9 cellular contexts compared by ENCODE assay signal in the genomic region with DNA sequence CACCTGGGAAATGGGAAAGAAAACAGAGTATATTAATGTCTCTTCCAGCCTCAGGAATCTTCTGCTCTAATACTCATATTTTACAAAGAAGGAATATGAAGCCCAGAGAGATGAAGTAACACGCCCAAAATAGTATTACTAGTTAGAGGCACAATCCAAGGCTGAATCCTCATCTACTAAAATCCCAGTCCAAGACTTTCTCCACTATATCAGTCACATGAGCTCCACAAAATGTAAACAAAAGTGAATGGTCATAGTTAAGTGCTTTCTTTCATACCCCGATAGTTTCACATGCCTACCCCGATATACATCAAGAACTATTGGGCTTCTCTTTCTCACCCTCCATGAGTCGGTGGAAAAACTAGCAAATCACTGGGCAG. TPM values are rescaled to one million over a fixed set of nuclear protein-coding genes. Genes with fewer than 3 reads are reported as not detected.
A peak's percentile ranks its signal among the peaks of the same experiment; 100 is the strongest.
DNase-seq lines count a peak whose midpoint lies in the region; ATAC-seq, FAIRE-seq and TF ChIP-seq lines count a peak whose summit lies in the region.
"Had no signal": no experiment of that assay in that cellular context is flagged by ENCODE, and none has a peak within 500 bp of the region (broad histone marks: within the 10 kb centered on the region; RNA-seq: fewer than 3 reads in every experiment).

No MANE protein-coding gene starts in this region.

- intact Hi-C loops in Right ventricle myocardium superior (cut with DNase I): loop anchor here (5.0 kb wide), 1 partner anchor 140 kb away; a partner anchor contains a TSS
- intact Hi-C loops in cardiac septum (cut with DNase I): loop anchor here (2.0 kb wide), 1 partner anchor 138 kb away; a partner anchor contains a TSS
- intact Hi-C loops in kidney (cut with DNase I): no loop called here

- DNase-seq in Right ventricle myocardium superior: no peak
- DNase-seq in cardiac septum (ENCODE audit: low spot score): no peak
- peak; percentile 44 for DNase-seq in amniotic epithelial cell (ENCODE audit: low read depth)
- DNase-seq in kidney: no peak
- peak; percentile 35 for DNase-seq in superior temporal gyrus (ENCODE audit: extremely low spot score)
- no peak for DNase-seq in UCSD-AML1 (lab: John Stamatoyannopoulos, UW; ENCODE audit: unreplicated experiment)

- FAIRE-seq in kidney (lab: Jason Lieb, UNC): no peak
- FAIRE-seq: islet of Langerhans had no signal

- H3K4me1 ChIP-seq in kidney (ENCODE audit: control insufficient read depth in 1 of 2, insufficient read depth in 1 of 2, low read depth in 1 of 2, low read length in 2 of 2): peaks cover 8 to 11% of the 10 kb centered on the region in 2 donors

- ATAC-seq in Right ventricle myocardium superior (ENCODE audit: poor library complexity) (peak; percentile 18), GM19328 (IDR thresholded peaks at IDR 0.05; ENCODE audit: unreplicated experiment) (no peak), GM19351 (IDR thresholded peaks at IDR 0.05; ENCODE audit: unreplicated experiment) (no peak)

- H3K4me3 ChIP-seq in kidney (ENCODE audit: low read length in 2 of 2): peak overlapping the region; percentile 91 to 97

- H3K9ac ChIP-seq in kidney (ENCODE audit: low read length in 2 of 2): peak overlapping the region; percentile 89 to 91

- no peak overlapping the region for H3K27ac ChIP-seq in kidney (ENCODE audit: low read depth in 2 of 2, low read length in 2 of 2)

- TF ChIP-seq CTCF in kidney (IDR thresholded peaks at IDR 0.05; ENCODE audit: borderline replicate concordance, extremely low read depth, insufficient read depth): no peak

- H3K36me3 ChIP-seq in kidney (ENCODE audit: control insufficient read depth in 1 of 2, insufficient read depth in 2 of 2, low read length in 2 of 2): peaks cover 0 to 12% of the 10 kb centered on the region in 2 donors

- H3K9me3 ChIP-seq in kidney (ENCODE audit: control insufficient read depth in 1 of 2, low read length in 2 of 2): no peaks in the 10 kb centered on the region

RNA-seq across cellular contexts. Expression of a gene that starts 1.0 kb away (rescaled TPM):
- total RNA-seq in Right ventricle myocardium superior (8.7 TPM), cardiac septum (14.9 TPM), kidney (13.4 TPM)
- polyA plus RNA-seq in kidney (ENCODE audit: insufficient read depth, low read depth, low replicate concordance): 2.2 TPM

Comparison
In these comparisons a context has a peak if more than half of its experiments do, and no peak if none do; other contexts are left out.
1. DNase-seq: peak in amniotic epithelial cell (single experiment) and superior temporal gyrus (single experiment); none in Right ventricle myocardium superior (single experiment), cardiac septum (single experiment), kidney (single experiment) and UCSD-AML1 (single experiment).